In genomic region chr6:42260424-42260888, GRCh38 we compare ENCODE assay signal across 1 cellular context.
TF ChIP-seq lines count a peak whose summit lies in the region.

No MANE protein-coding gene starts in this region.

TF ChIP-seq in K562, 482 proteins besides CTCF, POLR2A, EP300 and RAD21 (continued from another document and continues in another):
- TF ChIP-seq MGA (IDR thresholded peaks at IDR 0.05), result peak; percentile 53
- TF ChIP-seq KDM4B (IDR thresholded peaks at IDR 0.05; ENCODE audit: borderline replicate concordance in 2 of 2, low read depth in 1 of 2), result 0 out of 4 replicates have a peak, but pooled peaks of 1 of the 2 experiments have one; percentile 56
- TF ChIP-seq BHLHE40 (IDR thresholded peaks at IDR 0.05; ENCODE audit: low read length), result 0 out of 2 replicates have a peak, but pooled peaks have one; percentile 27
- TF ChIP-seq ZNF77 (CRISPR knock-in tag; IDR thresholded peaks at IDR 0.05), result no peak
- TF ChIP-seq ZNF395 (CRISPR knock-in tag; IDR thresholded peaks at IDR 0.05), result peak; percentile 38; the same call in 1 of the 2 replicates
- peak; percentile 28; the same call in 1 of the 2 replicates for TF ChIP-seq MTA3 (IDR thresholded peaks at IDR 0.05; ENCODE audit: borderline replicate concordance)
- TF ChIP-seq ZNF143 (CRISPR knock-in tag; IDR thresholded peaks at IDR 0.05), result peak; percentile 72
- TF ChIP-seq SRF (CRISPR knock-in tag; IDR thresholded peaks at IDR 0.05), result peak in 1 of 2 experiments; percentile 31; a peak in 1 of 4 replicates
- TF ChIP-seq U2AF2 (optimal IDR thresholded peaks at IDR 0.05; ENCODE audit: low read depth, low read length), result no peak
- TF ChIP-seq TOE1 (IDR thresholded peaks at IDR 0.05; ENCODE audit: borderline replicate concordance), result peak; percentile 95
- TF ChIP-seq TOE1 (CRISPR knock-in tag; IDR thresholded peaks at IDR 0.05; ENCODE audit: borderline replicate concordance, low read depth), result no peak
- peak; percentile 24; the same call in 1 of the 2 replicates for TF ChIP-seq EP400 (IDR thresholded peaks at IDR 0.05)
- TF ChIP-seq U2AF1 (optimal IDR thresholded peaks at IDR 0.05; ENCODE audit: low read depth, low read length), result no peak
- TF ChIP-seq GABPB1 (CRISPR knock-in tag; IDR thresholded peaks at IDR 0.05), result 0 out of 2 replicates have a peak, but pooled peaks have one; percentile 35
- no peak for TF ChIP-seq RBM39 (optimal IDR thresholded peaks at IDR 0.05; ENCODE audit: low read depth, low read length)
- TF ChIP-seq ATF4 (CRISPR knock-in tag; IDR thresholded peaks at IDR 0.05), result no peak
- TF ChIP-seq USF2 (CRISPR knock-in tag; IDR thresholded peaks at IDR 0.05), result peak; percentile 97
- peak; percentile 42; the same call in 1 of the 2 replicates for TF ChIP-seq ZNF589 (CRISPR knock-in tag; IDR thresholded peaks at IDR 0.05; ENCODE audit: low read depth)
- no peak for TF ChIP-seq NCOA4 (IDR thresholded peaks at IDR 0.05; ENCODE audit: partially characterized antibody)
- 0 out of 2 replicates have a peak, but pooled peaks have one; percentile 9 for TF ChIP-seq KLF6 (CRISPR knock-in tag; IDR thresholded peaks at IDR 0.05; ENCODE audit: borderline replicate concordance)
- peak; percentile 50 for TF ChIP-seq RBFOX2 (IDR thresholded peaks at IDR 0.05; ENCODE audit: low read depth, low read length)
- 0 out of 2 replicates have a peak, but pooled peaks have one; percentile 9 for TF ChIP-seq GMEB1 (CRISPR knock-in tag; IDR thresholded peaks at IDR 0.05)
- peak; percentile 86 for TF ChIP-seq CBFA2T2 (conservative IDR thresholded peaks at IDR 0.05)
- no peak for TF ChIP-seq CGGBP1 (CRISPR knock-in tag; IDR thresholded peaks at IDR 0.05)
- TF ChIP-seq MITF (IDR thresholded peaks at IDR 0.05), result 0 out of 2 replicates have a peak, but pooled peaks have one; percentile 48
- TF ChIP-seq PHF8 (IDR thresholded peaks at IDR 0.05; ENCODE audit: borderline replicate concordance, low read length), result peak; percentile 32; the same call in 1 of the 2 replicates
- TF ChIP-seq USF1 (CRISPR knock-in tag; IDR thresholded peaks at IDR 0.05), result peak; percentile 98
- TF ChIP-seq ETV1 (tag; conservative IDR thresholded peaks at IDR 0.05; ENCODE audit: low read depth), result peak; percentile 23; the same call in 1 of the 2 replicates
- TF ChIP-seq ESRRA (IDR thresholded peaks at IDR 0.05; ENCODE audit: borderline replicate concordance, low read depth), result peak; percentile 24; the same call in 1 of the 2 replicates
- TF ChIP-seq ELK3 (CRISPR knock-in tag; IDR thresholded peaks at IDR 0.05), result 0 out of 2 replicates have a peak, but pooled peaks have one; percentile 14
- peak; percentile 57 for TF ChIP-seq POLR2G (IDR thresholded peaks at IDR 0.05; ENCODE audit: low read depth, low read length)
- TF ChIP-seq ZNF707 (CRISPR knock-in tag; conservative IDR thresholded peaks at IDR 0.05), result no peak
- peak; percentile 47 for TF ChIP-seq FOS (IDR thresholded peaks at IDR 0.05; ENCODE audit: extremely low read depth, insufficient read length)
- peak; percentile 52 for TF ChIP-seq HCFC1 (IDR thresholded peaks at IDR 0.05; ENCODE audit: low read depth, low read length)
- TF ChIP-seq E2F6 (IDR thresholded peaks at IDR 0.05; ENCODE audit: borderline replicate concordance in 1 of 2, extremely low read depth in 1 of 2, insufficient read depth in 1 of 2, insufficient read length in 1 of 2, low read depth in 1 of 2, low read length in 1 of 2, poor library complexity in 1 of 2, severe bottlenecking in 1 of 2), result peak in 1 of 2 experiments; percentile 12
- TF ChIP-seq KAT7 (CRISPR knock-in tag; IDR thresholded peaks at IDR 0.05; ENCODE audit: borderline replicate concordance), result no peak
- no peak for TF ChIP-seq TCF7L2 (IDR thresholded peaks at IDR 0.05; ENCODE audit: low read depth, low read length)
- TF ChIP-seq RAD51 (IDR thresholded peaks at IDR 0.05; ENCODE audit: borderline replicate concordance, low read depth), result peak; percentile 98
- no peak for TF ChIP-seq SIRT6 (IDR thresholded peaks at IDR 0.05; ENCODE audit: low read depth, low read length)
